In genomic region chr12:8254705-8255104, GRCh38 we compare ENCODE assay signal across 6 cellular contexts. TPM values are rescaled to one million over a fixed set of nuclear protein-coding genes. Genes with fewer than 3 reads are reported as not detected.
"Had no signal": no experiment of that assay in that cellular context is flagged by ENCODE, and none has a peak within 500 bp of the region (broad histone marks: within the 10 kb centered on the region; RNA-seq: fewer than 3 reads in every experiment).

No MANE protein-coding gene starts in this region.

RNA-seq across cellular contexts. Expression of gene FAM90A1, which starts 27.3 kb away (rescaled TPM):
- total RNA-seq: ascending aorta, astrocyte, bronchial epithelial cell, cardiac septum, chondrocyte had no signal
- polyA plus RNA-seq: cardiac muscle cell had no signal
